ENCODE assay signal across 8 cellular contexts in the genomic region with DNA sequence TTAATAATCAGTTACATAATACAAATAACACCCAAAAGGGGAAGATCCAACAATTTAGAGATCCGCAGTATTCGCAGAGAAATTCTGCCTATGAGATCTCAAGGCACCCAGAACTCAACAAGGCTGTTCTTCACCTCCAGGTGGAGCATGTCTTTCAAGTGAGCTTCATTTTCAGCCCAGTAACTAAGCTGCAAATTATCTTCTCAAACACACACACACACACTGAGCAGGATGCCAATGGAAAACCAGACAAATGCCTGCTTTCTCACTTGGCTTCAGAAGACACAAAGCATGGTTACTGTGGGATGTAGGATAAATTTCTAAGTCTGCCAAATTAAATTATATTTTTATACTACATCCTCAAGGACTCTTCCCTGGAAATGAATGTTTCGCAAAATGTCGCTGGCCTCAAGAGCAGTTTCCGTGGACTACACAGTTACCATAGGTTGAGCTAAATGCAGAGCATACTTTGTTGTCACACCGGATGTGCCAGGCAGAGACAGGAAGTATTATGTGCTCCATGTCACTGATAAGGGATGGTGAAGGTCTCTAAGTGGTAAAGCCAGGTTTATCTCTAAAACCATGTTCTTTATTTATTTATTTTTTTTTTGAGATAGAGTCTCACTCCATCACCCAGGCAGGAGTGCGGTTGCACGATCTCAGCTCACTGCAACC. TPM values are rescaled to one million over a fixed set of nuclear protein-coding genes. Genes with fewer than 3 reads are reported as not detected.
DNase-seq lines count a peak whose midpoint lies in the region; ATAC-seq and TF ChIP-seq lines count a peak whose summit lies in the region.

No MANE protein-coding gene starts in this region.

- H2BK12ac ChIP-seq in mesenchymal stem cell (ENCODE audit: low read length in 2 of 2), result no peak overlapping the region

- in situ Hi-C loops in astrocyte of the spinal cord (cut with HindIII; ENCODE audit: low sequenced_read_pairs), result no loop called here

- no peak for TF ChIP-seq POLR2A in vagina (IDR thresholded peaks at IDR 0.05)

- H2BK120ac ChIP-seq in mesenchymal stem cell (ENCODE audit: low read depth, low read length), result no peak overlapping the region

- DNase-seq in SKM-1 treated with dmso at 0.1 percent for 144 hours (lab: John Stamatoyannopoulos, UW; ENCODE audit: unreplicated experiment) (peak; percentile 1), SKM-1 (lab: John Stamatoyannopoulos, UW; ENCODE audit: unreplicated experiment) (no peak), NCI-H2196 treated with DMSO at 0.1 percent for 48 hours (lab: John Stamatoyannopoulos, UW; ENCODE audit: unreplicated experiment) (peak; percentile 12), astrocyte of the spinal cord (ENCODE audit: low read depth, low spot score) (peak; percentile 36), mesenchymal stem cell (peak; percentile 52), KG1 (lab: John Stamatoyannopoulos, UW) (no peak), vagina (ENCODE audit: extremely low spot score in 2 of 2) (no peak)

- H3K4ac ChIP-seq in mesenchymal stem cell (ENCODE audit: low read depth in 1 of 2, low read length in 2 of 2), result no peak overlapping the region

- no peak overlapping the region for H3K14ac ChIP-seq in mesenchymal stem cell (ENCODE audit: low read length in 2 of 2)

- no peak overlapping the region for H2BK5ac ChIP-seq in mesenchymal stem cell (ENCODE audit: low read depth, low read length, poor library complexity, severe bottlenecking)

- H2AK5ac ChIP-seq in mesenchymal stem cell (ENCODE audit: low read length, severe bottlenecking), result no peak overlapping the region

- H3K27ac ChIP-seq in mesenchymal stem cell (ENCODE audit: low read length, poor library complexity, severe bottlenecking) (no peak overlapping the region), vagina (no peak overlapping the region)

- H3K4me2 ChIP-seq in mesenchymal stem cell (ENCODE audit: low read length, poor library complexity, severe bottlenecking), result no peak overlapping the region

- H3K18ac ChIP-seq in mesenchymal stem cell (ENCODE audit: low read depth in 1 of 2, low read length in 2 of 2), result no peak overlapping the region

- H3K36me3 ChIP-seq in mesenchymal stem cell (ENCODE audit: control insufficient read depth in 1 of 2, insufficient read depth in 2 of 2, low read depth in 1 of 2, low read length in 2 of 2), result peaks cover 36 to 97% of the 10 kb centered on the region in 2 experiments
- peaks cover 0 to 76% of the 10 kb centered on the region in 2 donors for H3K36me3 ChIP-seq in vagina

- peak; percentile 36 for TF ChIP-seq CTCF in astrocyte of the spinal cord (IDR thresholded peaks at IDR 0.05; ENCODE audit: low read depth, low read length)
- no peak for TF ChIP-seq CTCF in vagina (IDR thresholded peaks at IDR 0.05)

- no peak overlapping the region for H2BK15ac ChIP-seq in mesenchymal stem cell (ENCODE audit: low read depth, poor library complexity, severe bottlenecking)

- no peak overlapping the region for H3K9ac ChIP-seq in mesenchymal stem cell (ENCODE audit: low read length)

- no peak overlapping the region for H3K23ac ChIP-seq in mesenchymal stem cell (ENCODE audit: low read length in 2 of 2)

- no peaks in the 10 kb centered on the region for H3K9me3 ChIP-seq in mesenchymal stem cell (ENCODE audit: control insufficient read depth, low read length)
- H3K9me3 ChIP-seq in vagina, result no peaks in the 10 kb centered on the region

- no peak for ATAC-seq in GM21526 (IDR thresholded peaks at IDR 0.05; ENCODE audit: low FRiP score, unreplicated experiment)

- H4K91ac ChIP-seq in mesenchymal stem cell (ENCODE audit: low read length), result no peak overlapping the region

- H4K8ac ChIP-seq in mesenchymal stem cell (ENCODE audit: low read length), result no peak overlapping the region

- H2AFZ ChIP-seq in mesenchymal stem cell (ENCODE audit: low read depth, low read length), result no peak overlapping the region

- H3K27me3 ChIP-seq in mesenchymal stem cell (ENCODE audit: control insufficient read depth in 1 of 2, insufficient read depth in 1 of 2, low read length in 2 of 2), result no peaks in the 10 kb centered on the region
- H3K27me3 ChIP-seq in vagina, result no peaks in the 10 kb centered on the region

- H3K4me3 ChIP-seq in astrocyte of the spinal cord (ENCODE audit: low read depth, low read length) (no peak overlapping the region), mesenchymal stem cell (ENCODE audit: insufficient read depth in 1 of 2, low read depth in 1 of 2, low read length in 2 of 2) (no peak overlapping the region), vagina (no peak overlapping the region)

- H3K79me1 ChIP-seq in mesenchymal stem cell (replicated peaks; ENCODE audit: low read length, poor library complexity, severe bottlenecking), result peaks cover 32% of the 10 kb centered on the region

- no peaks in the 10 kb centered on the region for H3K4me1 ChIP-seq in mesenchymal stem cell (ENCODE audit: control insufficient read depth, insufficient read depth, low read depth, low read length)
- H3K4me1 ChIP-seq in vagina, result no peaks in the 10 kb centered on the region

- 98% methylated on average over 8 of the region's 8 CpGs for WGBS in mesenchymal stem cell

- intact Hi-C loops in vagina (cut with DNase I), result no loop called here

RNA-seq across cellular contexts. Expression of gene UBR4, which starts 30.3 kb away (rescaled TPM):
- 36.3 TPM for polyA plus RNA-seq in mesenchymal stem cell (2013, experiment 1 of 2)
- polyA plus RNA-seq in mesenchymal stem cell (2013, experiment 2 of 2), result 31.6 TPM
- total RNA-seq in vagina, result 157 TPM

Comparison
In these comparisons a context has a peak if more than half of its experiments do, and no peak if none do; other contexts are left out.
1. DNase-seq: peak in SKM-1 treated with dmso at 0.1 percent for 144 hours (single experiment), NCI-H2196 treated with DMSO at 0.1 percent for 48 hours (single experiment), astrocyte of the spinal cord (single experiment) and mesenchymal stem cell (single experiment); none in SKM-1 (single experiment), KG1 (single experiment) and vagina (0 of 2).